In the genomic region with DNA sequence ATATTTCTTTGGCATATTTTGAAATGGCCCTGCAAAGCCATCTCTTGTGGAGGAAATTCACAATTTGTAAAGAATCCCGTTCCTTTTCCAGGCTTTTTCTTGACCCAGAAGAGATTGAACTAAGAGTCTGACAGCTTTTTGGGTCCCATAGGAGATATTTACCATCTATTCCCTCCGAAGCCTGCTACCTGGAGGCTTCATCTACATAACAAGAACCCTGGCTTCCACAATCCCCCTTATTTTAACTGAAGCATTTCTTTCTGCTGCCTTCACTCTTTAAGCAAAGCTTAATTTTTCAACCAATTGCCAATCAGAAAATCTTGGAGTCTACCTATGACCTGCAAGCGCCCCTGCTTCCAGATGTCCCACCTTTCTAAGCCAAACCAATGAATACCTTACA, we compare ENCODE assay signal across 27 cellular contexts.
"Had no signal": no experiment of that assay in that cellular context is flagged by ENCODE, and none has a peak within 500 bp of the region (broad histone marks: within the 10 kb centered on the region; RNA-seq: fewer than 3 reads in every experiment).

No MANE protein-coding gene starts in this region.

- H3K4me2 ChIP-seq: SK-N-SH had no signal

- H3K4me1 Mint-ChIP-seq: activated CD4-positive, alpha-beta T cell treated with anti-CD3 and anti-CD28 coated beads for 36 hours; activated CD4-positive, alpha-beta T cell treated with anti-CD3 and anti-CD28 coated beads, Interleukin-2, amount 10 ng/mL, durations not matched to agents 7 days and 5 days; activated naive CD4-positive, alpha-beta T cell treated with anti-CD3 and anti-CD28 coated beads, Interleukin-2, amount 10 ng/mL, durations not matched to agents 7 days and 5 days; activated naive CD8-positive, alpha-beta T cell treated with anti-CD3 and anti-CD28 coated beads, Interleukin-2, amount 10 ng/mL, durations not matched to agents 7 days and 5 days had no signal

- H3K27me3 ChIP-seq: ascending aorta, SJSA1 had no signal

- H3K9ac ChIP-seq: SK-N-SH had no signal

- H3K9me3 ChIP-seq: SJSA1, SK-N-SH had no signal

- H3K27ac Mint-ChIP-seq: activated CD4-positive, alpha-beta T cell treated with anti-CD3 and anti-CD28 coated beads for 36 hours; activated CD4-positive, alpha-beta T cell treated with anti-CD3 and anti-CD28 coated beads, Interleukin-2, amount 10 ng/mL, durations not matched to agents 7 days and 5 days; activated CD8-positive, alpha-beta T cell treated with anti-CD3 and anti-CD28 coated beads, Interleukin-2, amount 10 ng/mL, durations not matched to agents 7 days and 5 days; activated naive CD4-positive, alpha-beta T cell treated with anti-CD3 and anti-CD28 coated beads, Interleukin-2, amount 10 ng/mL, durations not matched to agents 7 days and 5 days; activated naive CD8-positive, alpha-beta T cell treated with anti-CD3 and anti-CD28 coated beads, Interleukin-2, amount 10 ng/mL, durations not matched to agents 7 days and 5 days; activated T-cell treated with anti-CD3 and anti-CD28 coated beads, Interleukin-2, amount 50 U/mL, for 24 hours; T-helper 1 cell treated with Interleukin-12 subunit alpha and Interleukin-12 subunit beta and Interleukin-4 antibody, amounts not matched to agents 30 μg/mL and 1 μg/mL, for 36 hours; T-helper 2 cell treated with Interferon-gamma antibody and Interleukin-4, amounts not matched to agents 5 μg/mL and 100 μg/mL, for 36 hours had no signal

- H3K9me3 Mint-ChIP-seq: activated T-cell treated with anti-CD3 and anti-CD28 coated beads, Interleukin-2, amount 50 U/mL, for 24 hours; T-helper 2 cell treated with Interferon-gamma antibody and Interleukin-4, amounts not matched to agents 5 μg/mL and 100 μg/mL, for 36 hours had no signal

- DNase-seq: activated CD4-positive, alpha-beta T cell treated with anti-CD3 and anti-CD28 coated beads for 36 hours; activated CD4-positive, alpha-beta T cell treated with anti-CD3 and anti-CD28 coated beads, Interleukin-2, amount 10 ng/mL, durations not matched to agents 7 days and 5 days; activated CD4-positive, alpha-beta T cell treated with anti-CD3 and anti-CD28 coated beads, Interleukin-2, amount 50 U/mL, for 48 hours; activated CD8-positive, alpha-beta T cell treated with anti-CD3 and anti-CD28 coated beads, Interleukin-2, amount 10 ng/mL, durations not matched to agents 7 days and 5 days; activated gamma-delta T cell treated with Interleukin-2 at 50 U/mL for 16 hours; activated naive CD4-positive, alpha-beta T cell treated with anti-CD3 and anti-CD28 coated beads, Interleukin-2, amount 10 ng/mL, durations not matched to agents 7 days and 5 days; activated naive CD8-positive, alpha-beta T cell treated with anti-CD3 and anti-CD28 coated beads, Interleukin-2, amount 10 ng/mL, durations not matched to agents 7 days and 5 days; activated T-cell treated with anti-CD3 and anti-CD28 coated beads, Interleukin-2, amount 50 U/mL, for 24 hours; amygdala; Karpas-422; NCI-H1105; NCI-H1417 treated with DMSO at 0.1 percent for 48 hours; NCI-H187 treated with DMSO at 0.1 percent for 48 hours; NCI-H2081; NCI-H2171 treated with DMSO at 0.1 percent for 48 hours; NCI-H2227 treated with DMSO at 0.1 percent for 48 hours; NCI-H446; NCI-H510A treated with DMSO at 0.1 percent for 48 hours; RPMI8226; SHP77 treated with DMSO at 0.1 percent for 48 hours; SK-N-SH had no signal

- H3K27me3 Mint-ChIP-seq: activated CD4-positive, alpha-beta T cell treated with anti-CD3 and anti-CD28 coated beads for 36 hours; activated CD4-positive, alpha-beta T cell treated with anti-CD3 and anti-CD28 coated beads, Interleukin-2, amount 10 ng/mL, durations not matched to agents 7 days and 5 days; activated naive CD4-positive, alpha-beta T cell treated with anti-CD3 and anti-CD28 coated beads, Interleukin-2, amount 10 ng/mL, durations not matched to agents 7 days and 5 days; activated T-cell treated with anti-CD3 and anti-CD28 coated beads, Interleukin-2, amount 50 U/mL, for 24 hours had no signal

- ATAC-seq: activated CD4-positive, alpha-beta T cell treated with anti-CD3 and anti-CD28 coated beads for 36 hours; activated CD4-positive, CD25-positive, alpha-beta regulatory T cell treated with anti-CD3 and anti-CD28 coated beads, Interleukin-2, amount 50 U/mL, for 24 hours; activated CD8-positive, alpha-beta T cell treated with anti-CD3 and anti-CD28 coated beads, Interleukin-2, amount 10 ng/mL, durations not matched to agents 7 days and 5 days; Panc1 had no signal

- H3K27ac ChIP-seq: ascending aorta, SJSA1 had no signal

- H3K4me1 ChIP-seq: ascending aorta, SJSA1 had no signal

- H3K36me3 Mint-ChIP-seq: activated naive CD4-positive, alpha-beta T cell treated with anti-CD3 and anti-CD28 coated beads, Interleukin-2, amount 10 ng/mL, durations not matched to agents 7 days and 5 days; activated naive CD8-positive, alpha-beta T cell treated with anti-CD3 and anti-CD28 coated beads, Interleukin-2, amount 10 ng/mL, durations not matched to agents 7 days and 5 days had no signal

- H3K4me3 Mint-ChIP-seq: activated CD4-positive, alpha-beta T cell treated with anti-CD3 and anti-CD28 coated beads for 36 hours; activated CD4-positive, alpha-beta T cell treated with anti-CD3 and anti-CD28 coated beads, Interleukin-2, amount 10 ng/mL, durations not matched to agents 7 days and 5 days; activated CD8-positive, alpha-beta T cell treated with anti-CD3 and anti-CD28 coated beads, Interleukin-2, amount 10 ng/mL, durations not matched to agents 7 days and 5 days; activated naive CD4-positive, alpha-beta T cell treated with anti-CD3 and anti-CD28 coated beads, Interleukin-2, amount 10 ng/mL, durations not matched to agents 7 days and 5 days; activated naive CD8-positive, alpha-beta T cell treated with anti-CD3 and anti-CD28 coated beads, Interleukin-2, amount 10 ng/mL, durations not matched to agents 7 days and 5 days; activated T-cell treated with anti-CD3 and anti-CD28 coated beads, Interleukin-2, amount 50 U/mL, for 24 hours; T-helper 1 cell treated with Interleukin-12 subunit alpha and Interleukin-12 subunit beta and Interleukin-4 antibody, amounts not matched to agents 30 μg/mL and 1 μg/mL, for 36 hours; T-helper 2 cell treated with Interferon-gamma antibody and Interleukin-4, amounts not matched to agents 5 μg/mL and 100 μg/mL, for 36 hours had no signal

- H3K4me3 ChIP-seq: ascending aorta, SJSA1 had no signal

- H3K36me3 ChIP-seq: ascending aorta, SJSA1 had no signal
